1 cellular context compared by ENCODE assay signal in genomic region chr13:23888658-23889597, GRCh38.
TF ChIP-seq lines count a peak whose summit lies in the region.

MIPEP (minus strand) TSS chr13:23889400; CDS start chr13:23889320, 80 bp downstream.

TF ChIP-seq in WTC11, 78 proteins besides CTCF, POLR2A, EP300 and RAD21 (continued from another document):
- TF ChIP-seq OVOL2 (CRISPR knock-in tag; IDR thresholded peaks at IDR 0.05; ENCODE audit: borderline replicate concordance): no peak
- no peak for TF ChIP-seq HMGA2 (CRISPR knock-in tag; IDR thresholded peaks at IDR 0.05)
- TF ChIP-seq ZNF532 (CRISPR knock-in tag; IDR thresholded peaks at IDR 0.05; ENCODE audit: borderline replicate concordance): no peak
- TF ChIP-seq ATF3 (CRISPR knock-in tag; conservative IDR thresholded peaks at IDR 0.05): no peak
- TF ChIP-seq MLX (CRISPR knock-in tag; IDR thresholded peaks at IDR 0.05): no peak
- no peak for TF ChIP-seq RELA (CRISPR knock-in tag; IDR thresholded peaks at IDR 0.05; ENCODE audit: borderline replicate concordance)
- no peak for TF ChIP-seq NFATC4 (CRISPR knock-in tag; IDR thresholded peaks at IDR 0.05)
- 0 out of 2 replicates have a peak, but pooled peaks have one; percentile 13 for TF ChIP-seq PRDM15 (CRISPR knock-in tag; IDR thresholded peaks at IDR 0.05)
- TF ChIP-seq ARID4B (CRISPR knock-in tag; IDR thresholded peaks at IDR 0.05; ENCODE audit: borderline replicate concordance): peak; percentile 87
- peak; percentile 99 for TF ChIP-seq USF1 (CRISPR knock-in tag; IDR thresholded peaks at IDR 0.05)
- peak; percentile 58; the same call in 1 of the 2 replicates for TF ChIP-seq SMAD3 (CRISPR knock-in tag; IDR thresholded peaks at IDR 0.05; ENCODE audit: borderline replicate concordance)
- TF ChIP-seq ELF4 (CRISPR knock-in tag; IDR thresholded peaks at IDR 0.05; ENCODE audit: low read depth): no peak
- no peak for TF ChIP-seq SMAD4 (CRISPR knock-in tag; IDR thresholded peaks at IDR 0.05)
- no peak for TF ChIP-seq ZNF121 (CRISPR knock-in tag; IDR thresholded peaks at IDR 0.05)
- peak; percentile 72; the same call in 1 of the 2 replicates for TF ChIP-seq TEAD1 (CRISPR knock-in tag; IDR thresholded peaks at IDR 0.05)
- no peak for TF ChIP-seq NFE2L1 (CRISPR knock-in tag; IDR thresholded peaks at IDR 0.05)
- TF ChIP-seq NR1H2 (CRISPR knock-in tag; IDR thresholded peaks at IDR 0.05): no peak
- TF ChIP-seq ZBTB43 (CRISPR knock-in tag; IDR thresholded peaks at IDR 0.05): 0 out of 2 replicates have a peak, but pooled peaks have one; percentile 35
- TF ChIP-seq TCF7 (CRISPR knock-in tag; IDR thresholded peaks at IDR 0.05; ENCODE audit: low read depth): 0 out of 2 replicates have a peak, but pooled peaks have one; percentile 33
- no peak for TF ChIP-seq ZBTB21 (CRISPR knock-in tag; IDR thresholded peaks at IDR 0.05; ENCODE audit: borderline replicate concordance)
- TF ChIP-seq ZNF232 (CRISPR knock-in tag; IDR thresholded peaks at IDR 0.05): no peak
- TF ChIP-seq FOXP1 (CRISPR knock-in tag; IDR thresholded peaks at IDR 0.05; ENCODE audit: borderline replicate concordance): no peak
- no peak for TF ChIP-seq MXD4 (CRISPR knock-in tag; IDR thresholded peaks at IDR 0.05; ENCODE audit: borderline replicate concordance)
- no peak for TF ChIP-seq RORB (CRISPR knock-in tag; IDR thresholded peaks at IDR 0.05)
- no peak for TF ChIP-seq SOX15 (CRISPR knock-in tag; IDR thresholded peaks at IDR 0.05)
- no peak for TF ChIP-seq FOXJ3 (CRISPR knock-in tag; IDR thresholded peaks at IDR 0.05; ENCODE audit: borderline replicate concordance)
